13 cellular contexts compared by ENCODE assay signal in genomic region chr16:67723151-67723915, GRCh38. TPM values are rescaled to one million over a fixed set of nuclear protein-coding genes. Genes with fewer than 3 reads are reported as not detected.
DNase-seq lines count a peak whose midpoint lies in the region; ATAC-seq, FAIRE-seq and TF ChIP-seq lines count a peak whose summit lies in the region.
"Had no signal": no experiment of that assay in that cellular context is flagged by ENCODE, and none has a peak within 500 bp of the region (broad histone marks: within the 10 kb centered on the region; RNA-seq: fewer than 3 reads in every experiment).

No MANE protein-coding gene starts in this region.

- no peak overlapping the region for H3K23ac ChIP-seq in mesendoderm (ENCODE audit: low read length)

- H3K18ac ChIP-seq in mesendoderm (ENCODE audit: low read length) = no peak overlapping the region

- H3K4me1 ChIP-seq in mesendoderm (ENCODE audit: control insufficient read depth, low read depth, low read length) = peaks cover 5% of the 10 kb centered on the region

- DNase-seq in AG08396 (ENCODE audit: low spot score) = peak; percentile 47
- peak; percentile 60 for DNase-seq in HTR-8/SVneo (ENCODE audit: insufficient read length, low spot score)
- DNase-seq in chondrocyte (ENCODE audit: low spot score) = no peak
- DNase-seq in mesendoderm = peak; percentile 23
- no peak for DNase-seq in Right ventricle myocardium inferior (ENCODE audit: missing footprints)
- no peak for DNase-seq in foreskin melanocyte
- no peak for DNase-seq in mesothelial cell of epicardium (ENCODE audit: low spot score in 2 of 2, unreplicated experiment in 2 of 2)
- DNase-seq in CD1c-positive myeloid dendritic cell (ENCODE audit: extremely low spot score) = no peak
- DNase-seq: activated CD8-positive, alpha-beta memory T cell treated with anti-CD3 and anti-CD28 coated beads, Interleukin-2, amount 10 ng/mL, durations not matched to agents 7 days and 5 days; C1 segment of cervical spinal cord; GF-D8; Karpas-422 had no signal

- no peak overlapping the region for H4K8ac ChIP-seq in mesendoderm (ENCODE audit: low read depth, low read length)

- no peak overlapping the region for H3K56ac ChIP-seq in mesendoderm (ENCODE audit: low read length)

- H3K4me2 ChIP-seq in mesendoderm (ENCODE audit: low read length) = no peak overlapping the region

- peaks cover 5% of the 10 kb centered on the region for H3K36me3 Mint-ChIP-seq in chondrocyte (ENCODE audit: low read depth)
- H3K36me3 Mint-ChIP-seq in mesothelial cell of epicardium = peaks cover 3% of the 10 kb centered on the region

- no peaks in the 10 kb centered on the region for H3K36me3 ChIP-seq in mesendoderm (ENCODE audit: control insufficient read depth, insufficient read depth, low read length)

- H3K9me3 Mint-ChIP-seq in chondrocyte (ENCODE audit: low read depth) (no peaks in the 10 kb centered on the region), mesothelial cell of epicardium (no peaks in the 10 kb centered on the region)

- H3K27me3 Mint-ChIP-seq in chondrocyte (ENCODE audit: low read depth) (no peaks in the 10 kb centered on the region), mesothelial cell of epicardium (ENCODE audit: low read depth) (no peaks in the 10 kb centered on the region)
- H3K27me3 Mint-ChIP-seq: activated CD8-positive, alpha-beta memory T cell treated with anti-CD3 and anti-CD28 coated beads, Interleukin-2, amount 10 ng/mL, durations not matched to agents 7 days and 5 days had no signal

- no peak overlapping the region for H3K27ac ChIP-seq in mesendoderm (ENCODE audit: low read depth, low read length)
- H3K27ac ChIP-seq: adrenal gland had no signal

- peaks cover 2% of the 10 kb centered on the region for H3K79me1 ChIP-seq in mesendoderm (ENCODE audit: low read length)

- no peak overlapping the region for H3K4ac ChIP-seq in mesendoderm (ENCODE audit: low read depth, low read length)

- no peak for FAIRE-seq in HTR-8/SVneo (lab: Jason Lieb, UNC)

- intact Hi-C loops in Right ventricle myocardium inferior (cut with DNase I) = no loop called here

- H3K4me1 Mint-ChIP-seq in chondrocyte (ENCODE audit: low read depth) = peaks cover 20% of the 10 kb centered on the region
- peaks cover 14% of the 10 kb centered on the region for H3K4me1 Mint-ChIP-seq in mesothelial cell of epicardium

- no peak for TF ChIP-seq CTCF in chondrocyte (IDR thresholded peaks at IDR 0.05)
- TF ChIP-seq CTCF in mesothelial cell of epicardium (IDR thresholded peaks at IDR 0.05; ENCODE audit: unreplicated experiment) = no peak

- H3K9ac ChIP-seq in mesendoderm (ENCODE audit: low read length) = no peak overlapping the region

- peaks cover 3% of the 10 kb centered on the region for H3K79me2 ChIP-seq in mesendoderm (ENCODE audit: control insufficient read depth, insufficient read depth, low read length)

- H2BK5ac ChIP-seq in mesendoderm (ENCODE audit: low read length) = no peak overlapping the region

- H2BK120ac ChIP-seq in mesendoderm (ENCODE audit: low read depth, low read length) = no peak overlapping the region

- no peak for ATAC-seq in Right ventricle myocardium inferior
- ATAC-seq: activated CD8-positive, alpha-beta memory T cell treated with anti-CD3 and anti-CD28 coated beads, Interleukin-2, amount 10 ng/mL, durations not matched to agents 7 days and 5 days had no signal

- no CpG with 5 or more reads among the region's 5 CpGs for WGBS in mesendoderm (ENCODE audit: extremely low coverage, insufficient coverage, low lambda C conversion rate)

- no peak overlapping the region for H4K5ac ChIP-seq in mesendoderm (ENCODE audit: low read length)

- no peak overlapping the region for H3K4me3 ChIP-seq in mesendoderm (ENCODE audit: low read length)
- H3K4me3 ChIP-seq: adrenal gland had no signal

- H3K4me3 Mint-ChIP-seq in chondrocyte (ENCODE audit: unreplicated experiment) = no peak overlapping the region
- no peak overlapping the region for H3K4me3 Mint-ChIP-seq in mesothelial cell of epicardium
- H3K4me3 Mint-ChIP-seq: activated CD8-positive, alpha-beta memory T cell treated with anti-CD3 and anti-CD28 coated beads, Interleukin-2, amount 10 ng/mL, durations not matched to agents 7 days and 5 days had no signal

- no peaks in the 10 kb centered on the region for H3K27me3 ChIP-seq in mesendoderm (ENCODE audit: insufficient read depth, low read length, poor library complexity)
- H3K27me3 ChIP-seq: adrenal gland had no signal

- no peak overlapping the region for H2AK5ac ChIP-seq in mesendoderm (ENCODE audit: low read length)

- no peak overlapping the region for H2BK15ac ChIP-seq in mesendoderm (replicated peaks; ENCODE audit: low read depth)

- H3K27ac Mint-ChIP-seq in chondrocyte (ENCODE audit: unreplicated experiment) = peak overlapping the region; percentile 63
- no peak overlapping the region for H3K27ac Mint-ChIP-seq in mesothelial cell of epicardium
- H3K27ac Mint-ChIP-seq: activated CD8-positive, alpha-beta memory T cell treated with anti-CD3 and anti-CD28 coated beads, Interleukin-2, amount 10 ng/mL, durations not matched to agents 7 days and 5 days had no signal

RNA-seq across cellular contexts. Expression of gene GFOD2, which starts 4.2 kb away (rescaled TPM):
- total RNA-seq in chondrocyte = 14.4 to 22.4 TPM (median 16.3 TPM) in 3 replicates
- polyA plus RNA-seq in mesendoderm (2013, experiment 1 of 2) = 12.3 TPM
- polyA plus RNA-seq in mesendoderm (2013, experiment 2 of 2) = 12.8 TPM
- 9.0 TPM for total RNA-seq in Right ventricle myocardium inferior
- 22.8 to 27.0 TPM (median 26.1 TPM) in 3 replicates for total RNA-seq in mesothelial cell of epicardium

RNA-seq across cellular contexts. Expression of gene C16orf86, which starts 56.7 kb away (rescaled TPM):
- total RNA-seq in chondrocyte = 0.82 to 3.1 TPM (median 0.85 TPM) in 3 replicates
- 0.49 TPM for polyA plus RNA-seq in mesendoderm (2013, experiment 1 of 2)
- polyA plus RNA-seq in mesendoderm (2013, experiment 2 of 2) = 0.29 TPM
- total RNA-seq in Right ventricle myocardium inferior = 3.0 TPM
- total RNA-seq in mesothelial cell of epicardium = 1.2 to 2.0 TPM (median 1.8 TPM) in 3 replicates

RNA-seq across cellular contexts. Expression of gene ENKD1, which starts 56.8 kb away (rescaled TPM):
- total RNA-seq in chondrocyte = 6.2 to 9.2 TPM (median 6.4 TPM) in 3 replicates
- polyA plus RNA-seq in mesendoderm (2013, experiment 1 of 2) = 4.8 TPM
- polyA plus RNA-seq in mesendoderm (2013, experiment 2 of 2) = 5.1 TPM
- total RNA-seq in Right ventricle myocardium inferior = 9.9 TPM
- total RNA-seq in mesothelial cell of epicardium = 11.7 to 13.0 TPM (median 12.8 TPM) in 3 replicates

Comparison
In these comparisons a context has a peak if more than half of its experiments do, and no peak if none do; other contexts are left out.
1. DNase-seq: peak in AG08396 (single experiment), HTR-8/SVneo (single experiment) and mesendoderm (single experiment); none in chondrocyte (single experiment), Right ventricle myocardium inferior (single experiment), foreskin melanocyte (single experiment), mesothelial cell of epicardium (0 of 2) and CD1c-positive myeloid dendritic cell (single experiment).